7 cellular contexts compared by ENCODE assay signal in genomic region chr1:204228896-204229295, GRCh38. TPM values are rescaled to one million over a fixed set of nuclear protein-coding genes. Genes with fewer than 3 reads are reported as not detected.
"Had no signal": no experiment of that assay in that cellular context is flagged by ENCODE, and none has a peak within 500 bp of the region (broad histone marks: within the 10 kb centered on the region; RNA-seq: fewer than 3 reads in every experiment).

No MANE protein-coding gene starts in this region.

- H3K27ac Mint-ChIP-seq: GM23338, H9 had no signal

- FAIRE-seq: H1, H54, HTR-8/SVneo had no signal

- H3K4me3 ChIP-seq: GM23338 had no signal

- ATAC-seq: GM23338 had no signal

- H3K4me3 Mint-ChIP-seq: GM23338, H9 had no signal

- H3K9me3 Mint-ChIP-seq: GM23338, H9 had no signal

- H2AFZ ChIP-seq: GM23338 had no signal

- DNase-seq: H9, HCEC 1CT, IMR-90 had no signal

- H3K4me2 ChIP-seq: GM23338 had no signal

RNA-seq across cellular contexts. Expression of gene GOLT1A, which starts 15.1 kb away (rescaled TPM):
- total RNA-seq: IMR-90 had no signal

RNA-seq across cellular contexts. Expression of gene KISS1, which starts 32.6 kb away (rescaled TPM):
- total RNA-seq: GM23338, H1 had no signal
- polyA plus RNA-seq: GM23338 had no signal
